1 cellular context compared by ENCODE assay signal in genomic region chr12:67650528-67651379, GRCh38.
TF ChIP-seq lines count a peak whose summit lies in the region.

No MANE protein-coding gene starts in this region.

TF ChIP-seq in GM23338, 12 proteins besides CTCF, POLR2A, EP300 and RAD21 (continued from another document):
- TF ChIP-seq, protein P1, sequence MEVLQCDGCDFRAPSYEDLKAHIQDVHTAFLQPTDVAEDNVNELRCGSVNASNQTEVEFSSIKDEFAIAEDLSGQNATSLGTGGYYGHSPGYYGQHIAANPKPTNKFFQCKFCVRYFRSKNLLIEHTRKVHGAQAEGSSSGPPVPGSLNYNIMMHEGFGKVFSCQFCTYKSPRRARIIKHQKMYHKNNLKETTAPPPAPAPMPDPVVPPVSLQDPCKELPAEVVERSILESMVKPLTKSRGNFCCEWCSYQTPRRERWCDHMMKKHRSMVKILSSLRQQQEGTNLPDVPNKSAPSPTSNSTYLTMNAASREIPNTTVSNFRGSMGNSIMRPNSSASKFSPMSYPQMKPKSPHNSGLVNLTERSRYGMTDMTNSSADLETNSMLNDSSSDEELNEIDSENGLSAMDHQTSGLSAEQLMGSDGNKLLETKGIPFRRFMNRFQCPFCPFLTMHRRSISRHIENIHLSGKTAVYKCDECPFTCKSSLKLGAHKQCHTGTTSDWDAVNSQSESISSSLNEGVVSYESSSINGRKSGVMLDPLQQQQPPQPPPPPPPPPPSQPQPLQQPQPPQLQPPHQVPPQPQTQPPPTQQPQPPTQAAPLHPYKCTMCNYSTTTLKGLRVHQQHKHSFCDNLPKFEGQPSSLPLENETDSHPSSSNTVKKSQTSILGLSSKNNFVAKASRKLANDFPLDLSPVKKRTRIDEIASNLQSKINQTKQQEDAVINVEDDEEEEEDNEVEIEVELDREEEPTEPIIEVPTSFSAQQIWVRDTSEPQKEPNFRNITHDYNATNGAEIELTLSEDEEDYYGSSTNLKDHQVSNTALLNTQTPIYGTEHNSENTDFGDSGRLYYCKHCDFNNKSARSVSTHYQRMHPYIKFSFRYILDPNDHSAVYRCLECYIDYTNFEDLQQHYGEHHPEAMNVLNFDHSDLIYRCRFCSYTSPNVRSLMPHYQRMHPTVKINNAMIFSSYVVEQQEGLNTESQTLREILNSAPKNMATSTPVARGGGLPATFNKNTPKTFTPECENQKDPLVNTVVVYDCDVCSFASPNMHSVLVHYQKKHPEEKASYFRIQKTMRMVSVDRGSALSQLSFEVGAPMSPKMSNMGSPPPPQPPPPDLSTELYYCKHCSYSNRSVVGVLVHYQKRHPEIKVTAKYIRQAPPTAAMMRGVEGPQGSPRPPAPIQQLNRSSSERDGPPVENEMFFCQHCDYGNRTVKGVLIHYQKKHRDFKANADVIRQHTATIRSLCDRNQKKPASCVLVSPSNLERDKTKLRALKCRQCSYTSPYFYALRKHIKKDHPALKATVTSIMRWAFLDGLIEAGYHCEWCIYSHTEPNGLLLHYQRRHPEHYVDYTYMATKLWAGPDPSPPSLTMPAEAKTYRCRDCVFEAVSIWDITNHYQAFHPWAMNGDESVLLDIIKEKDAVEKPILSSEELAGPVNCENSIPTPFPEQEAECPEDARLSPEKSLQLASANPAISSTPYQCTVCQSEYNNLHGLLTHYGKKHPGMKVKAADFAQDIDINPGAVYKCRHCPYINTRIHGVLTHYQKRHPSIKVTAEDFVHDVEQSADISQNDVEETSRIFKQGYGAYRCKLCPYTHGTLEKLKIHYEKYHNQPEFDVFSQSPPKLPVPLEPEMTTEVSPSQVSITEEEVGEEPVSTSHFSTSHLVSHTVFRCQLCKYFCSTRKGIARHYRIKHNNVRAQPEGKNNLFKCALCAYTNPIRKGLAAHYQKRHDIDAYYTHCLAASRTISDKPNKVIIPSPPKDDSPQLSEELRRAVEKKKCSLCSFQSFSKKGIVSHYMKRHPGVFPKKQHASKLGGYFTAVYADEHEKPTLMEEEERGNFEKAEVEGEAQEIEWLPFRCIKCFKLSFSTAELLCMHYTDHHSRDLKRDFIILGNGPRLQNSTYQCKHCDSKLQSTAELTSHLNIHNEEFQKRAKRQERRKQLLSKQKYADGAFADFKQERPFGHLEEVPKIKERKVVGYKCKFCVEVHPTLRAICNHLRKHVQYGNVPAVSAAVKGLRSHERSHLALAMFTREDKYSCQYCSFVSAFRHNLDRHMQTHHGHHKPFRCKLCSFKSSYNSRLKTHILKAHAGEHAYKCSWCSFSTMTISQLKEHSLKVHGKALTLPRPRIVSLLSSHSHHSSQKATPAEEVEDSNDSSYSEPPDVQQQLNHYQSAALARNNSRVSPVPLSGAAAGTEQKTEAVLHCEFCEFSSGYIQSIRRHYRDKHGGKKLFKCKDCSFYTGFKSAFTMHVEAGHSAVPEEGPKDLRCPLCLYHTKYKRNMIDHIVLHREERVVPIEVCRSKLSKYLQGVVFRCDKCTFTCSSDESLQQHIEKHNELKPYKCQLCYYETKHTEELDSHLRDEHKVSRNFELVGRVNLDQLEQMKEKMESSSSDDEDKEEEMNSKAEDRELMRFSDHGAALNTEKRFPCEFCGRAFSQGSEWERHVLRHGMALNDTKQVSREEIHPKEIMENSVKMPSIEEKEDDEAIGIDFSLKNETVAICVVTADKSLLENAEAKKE (CRISPR knock-in tag; IDR thresholded peaks at IDR 0.05), result no peak
- TF ChIP-seq STAT1 (IDR thresholded peaks at IDR 0.05; ENCODE audit: unreplicated experiment), result no peak
- TF ChIP-seq NANOG (IDR thresholded peaks at IDR 0.05; ENCODE audit: borderline replicate concordance), result no peak
